In the genomic region with DNA sequence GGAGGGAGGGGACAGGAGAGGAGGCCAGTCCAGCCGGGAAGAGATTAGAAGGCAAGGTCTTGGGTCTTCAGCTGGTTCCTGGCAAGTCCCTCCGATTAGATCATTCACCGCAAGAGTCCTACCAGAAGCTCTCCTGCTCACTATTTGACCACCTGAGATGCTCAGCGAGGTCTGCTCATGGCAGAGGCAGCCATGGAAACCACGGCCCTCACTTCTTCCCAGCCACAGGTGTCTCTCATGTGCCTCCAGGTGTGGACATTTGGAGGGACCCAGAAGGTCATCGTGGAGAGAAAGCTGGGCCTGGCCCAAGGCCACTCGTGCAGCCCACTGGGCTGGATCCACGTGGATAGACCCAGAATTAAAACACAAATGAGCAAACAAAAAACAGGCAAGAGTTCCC, we compare ENCODE assay signal across 26 cellular contexts.
"Had no signal": no experiment of that assay in that cellular context is flagged by ENCODE, and none has a peak within 500 bp of the region (broad histone marks: within the 10 kb centered on the region; RNA-seq: fewer than 3 reads in every experiment).

No MANE protein-coding gene starts in this region.

- H3K27me3 ChIP-seq: hepatocyte, neutrophil, right lobe of liver, spleen, stomach, transverse colon had no signal

- H3K27ac ChIP-seq: coronary artery, hepatocyte, neutrophil, psoas muscle, right lobe of liver, spleen, stomach, thoracic aorta, transverse colon had no signal

- H3K4me1 ChIP-seq: psoas muscle, right lobe of liver, spleen, transverse colon had no signal

- H3K9me3 Mint-ChIP-seq: endodermal cell, naive B cell, nephron had no signal

- H3K27ac Mint-ChIP-seq: endodermal cell, naive B cell, nephron had no signal

- ATAC-seq: left colon, left ventricle myocardium superior, psoas muscle, right lobe of liver had no signal

- H3K36me3 ChIP-seq: neutrophil, right lobe of liver, spleen, stomach, thoracic aorta, transverse colon had no signal

- DNase-seq: effector CD4-positive, alpha-beta T cell; endodermal cell; erythroblast; foreskin melanocyte; kidney; left colon; left ventricle myocardium superior; mesenchymal stem cell; naive B cell; psoas muscle; retina; right lobe of liver; spleen; stimulated activated CD4-positive, alpha-beta T cell treated with anti-CD3 and anti-CD28 coated beads, Interleukin-15, amount 100 ng/mL, for 24 hours; stimulated activated CD4-positive, alpha-beta T cell treated with anti-CD3 and anti-CD28 coated beads, Interleukin-1b, Interleukin-23, amount 100 ng/mL, for 48 hours; stimulated activated CD4-positive, alpha-beta T cell treated with anti-CD3 and anti-CD28 coated beads, Interleukin-4, amount 100 ng/mL, for 4 hours; stimulated activated naive CD4-positive, alpha-beta T cell; stomach; substantia nigra; transverse colon had no signal

- H3K27me3 Mint-ChIP-seq: naive B cell had no signal

- H3K4me1 Mint-ChIP-seq: naive B cell, nephron had no signal

- H3K4me3 Mint-ChIP-seq: endodermal cell, naive B cell, nephron had no signal

- H3K9me3 ChIP-seq: neutrophil, psoas muscle, right lobe of liver, spleen, stomach, thoracic aorta, transverse colon had no signal

- H3K4me3 ChIP-seq: coronary artery, hepatocyte, lung, psoas muscle, right lobe of liver, spleen, stomach, thoracic aorta, transverse colon had no signal

- H3K36me3 Mint-ChIP-seq: naive B cell had no signal
